15 cellular contexts compared by ENCODE assay signal in the genomic region with DNA sequence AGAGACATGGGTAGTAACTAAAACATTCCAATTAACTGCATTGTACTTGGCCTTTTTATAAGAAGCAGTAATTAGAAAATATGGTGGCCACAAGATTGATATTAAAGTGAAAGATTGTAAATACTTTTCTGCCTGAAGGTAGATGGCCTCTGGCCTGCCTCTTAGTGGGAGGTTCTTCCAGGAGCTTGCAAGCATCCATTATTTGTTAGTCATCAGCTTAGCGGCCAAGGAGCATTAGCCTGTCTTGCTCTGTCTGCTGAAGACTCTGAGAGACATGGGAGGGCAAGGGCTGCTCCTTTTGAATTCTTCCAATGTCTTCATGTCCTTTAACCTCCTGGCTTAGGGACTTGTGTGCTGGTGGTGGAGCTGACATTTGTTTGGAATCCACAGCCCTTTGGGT.
DNase-seq lines count a peak whose midpoint lies in the region; ATAC-seq and TF ChIP-seq lines count a peak whose summit lies in the region.
"Had no signal": no experiment of that assay in that cellular context is flagged by ENCODE, and none has a peak within 500 bp of the region (broad histone marks: within the 10 kb centered on the region; RNA-seq: fewer than 3 reads in every experiment).

No MANE protein-coding gene starts in this region.

- H3K4me2 ChIP-seq in hepatocyte: no peak overlapping the region

- H3K9me3 Mint-ChIP-seq in activated T-cell treated with anti-CD3 and anti-CD28 coated beads, Interleukin-2, amount 50 U/mL, for 72 hours: no peaks in the 10 kb centered on the region
- H3K9me3 Mint-ChIP-seq: natural killer cell had no signal

- no peaks in the 10 kb centered on the region for H3K9me2 ChIP-seq in hepatocyte (replicated peaks; ENCODE audit: insufficient read depth)

- intact Hi-C loops in ascending aorta (cut with DNase I): no loop called here
- intact Hi-C loops in tibial artery (cut with DNase I; ENCODE audit: low total_unique reads): no loop called here
- intact Hi-C loops in esophagus muscularis mucosa (cut with DNase I): no loop called here

- H3K9me3 ChIP-seq in ascending aorta: no peaks in the 10 kb centered on the region
- no peaks in the 10 kb centered on the region for H3K9me3 ChIP-seq in hepatocyte (ENCODE audit: low read depth)
- H3K9me3 ChIP-seq in tibial artery: no peaks in the 10 kb centered on the region
- no peaks in the 10 kb centered on the region for H3K9me3 ChIP-seq in esophagus muscularis mucosa
- H3K9me3 ChIP-seq: gastrocnemius medialis, upper lobe of right lung had no signal

- TF ChIP-seq EP300 in esophagus muscularis mucosa (IDR thresholded peaks at IDR 0.05): no peak

- H3K27ac ChIP-seq in ascending aorta (peak overlapping the region; percentile 29 to 53), hepatocyte (no peak overlapping the region), tibial artery (peak overlapping the region; percentile 20 to 80), esophagus muscularis mucosa (replicated peaks in 1 of 4) (no peak overlapping the region)
- H3K27ac ChIP-seq: gastrocnemius medialis, upper lobe of right lung had no signal

- no peaks in the 10 kb centered on the region for H3K36me3 ChIP-seq in ascending aorta
- no peaks in the 10 kb centered on the region for H3K36me3 ChIP-seq in hepatocyte (replicated peaks; ENCODE audit: insufficient read depth, low read depth)
- H3K36me3 ChIP-seq in tibial artery: no peaks in the 10 kb centered on the region
- H3K36me3 ChIP-seq in esophagus muscularis mucosa: no peaks in the 10 kb centered on the region
- H3K36me3 ChIP-seq: gastrocnemius medialis, upper lobe of right lung had no signal

- no peak overlapping the region for H2AFZ ChIP-seq in hepatocyte

- peaks cover 32% of the 10 kb centered on the region for H3K27me3 Mint-ChIP-seq in activated T-cell treated with anti-CD3 and anti-CD28 coated beads, Interleukin-2, amount 50 U/mL, for 72 hours (ENCODE audit: low read depth)

- peaks cover 100% of the 10 kb centered on the region for H3K79me2 ChIP-seq in hepatocyte

- H3K4me1 ChIP-seq in ascending aorta (peaks cover 12 to 68% of the 10 kb centered on the region in 2 donors), hepatocyte (ENCODE audit: insufficient read depth) (peaks cover 36% of the 10 kb centered on the region), tibial artery (peaks cover 0 to 96% (median 63%) of the 10 kb centered on the region in 4 donors), esophagus muscularis mucosa (peaks cover 30 to 60% (median 57%) of the 10 kb centered on the region in 4 donors)

- ATAC-seq in activated T-cell treated with anti-CD3 and anti-CD28 coated beads, Interleukin-2, amount 50 U/mL, for 72 hours (replicated peaks in 1 of 2): no peak
- ATAC-seq in GM21723 (IDR thresholded peaks at IDR 0.05; ENCODE audit: unreplicated experiment) (no peak), HG03521 (IDR thresholded peaks at IDR 0.05; ENCODE audit: unreplicated experiment) (no peak)
- ATAC-seq: gastrocnemius medialis, natural killer cell, upper lobe of right lung had no signal

- no peak for TF ChIP-seq CTCF in ascending aorta (IDR thresholded peaks at IDR 0.05)
- TF ChIP-seq CTCF in hepatocyte (IDR thresholded peaks at IDR 0.05; ENCODE audit: poor library complexity): no peak
- TF ChIP-seq CTCF in tibial artery (IDR thresholded peaks at IDR 0.05): no peak
- TF ChIP-seq CTCF in esophagus muscularis mucosa (IDR thresholded peaks at IDR 0.05): no peak

- peaks cover 89% of the 10 kb centered on the region for H4K20me1 ChIP-seq in hepatocyte (ENCODE audit: insufficient read depth, poor library complexity, severe bottlenecking)

- DNase-seq in activated T-cell treated with anti-CD3 and anti-CD28 coated beads, Interleukin-2, amount 50 U/mL, for 72 hours: no peak
- DNase-seq in activated T-cell treated with anti-CD3 and anti-CD28 coated beads for 4 hours (no peak), ascending aorta (ENCODE audit: low spot score in 2 of 2) (peak in 1 of 2 donors; percentile 58), hepatocyte (ENCODE audit: low spot score) (peak; percentile 19), tibial artery (no peak), esophagus muscularis mucosa (ENCODE audit: extremely low spot score) (no peak)
- DNase-seq: cerebellar nuclear complex; gastrocnemius medialis; natural killer cell; NCI-H1436 treated with DMSO at 0.1 percent for 48 hours; stimulated activated naive CD4-positive, alpha-beta T cell; upper lobe of right lung had no signal

- no peak for TF ChIP-seq POLR2A in esophagus muscularis mucosa (IDR thresholded peaks at IDR 0.05; ENCODE audit: low read depth)

- WGBS in hepatocyte (ENCODE audit: low lambda C conversion rate, missing lambda C conversion rate): 60% methylated on average over 1 of the region's 1 CpG
- 75% methylated on average over 1 of the region's 1 CpG for WGBS in esophagus muscularis mucosa

- H3K27me3 ChIP-seq in ascending aorta: no peaks in the 10 kb centered on the region
- no peaks in the 10 kb centered on the region for H3K27me3 ChIP-seq in hepatocyte
- no peaks in the 10 kb centered on the region for H3K27me3 ChIP-seq in tibial artery
- no peaks in the 10 kb centered on the region for H3K27me3 ChIP-seq in esophagus muscularis mucosa
- H3K27me3 ChIP-seq: gastrocnemius medialis, upper lobe of right lung had no signal

- H3K36me3 Mint-ChIP-seq in activated T-cell treated with anti-CD3 and anti-CD28 coated beads, Interleukin-2, amount 50 U/mL, for 72 hours (ENCODE audit: insufficient read depth in 2 of 2): no peaks in the 10 kb centered on the region
- H3K36me3 Mint-ChIP-seq: natural killer cell had no signal

- H3K4me3 Mint-ChIP-seq in activated T-cell treated with anti-CD3 and anti-CD28 coated beads, Interleukin-2, amount 50 U/mL, for 72 hours: no peak overlapping the region
- H3K4me3 Mint-ChIP-seq: CD14-positive monocyte, natural killer cell had no signal

- no peaks in the 10 kb centered on the region for H3K4me1 Mint-ChIP-seq in activated T-cell treated with anti-CD3 and anti-CD28 coated beads, Interleukin-2, amount 50 U/mL, for 72 hours (ENCODE audit: low read depth)

- H3K4me3 ChIP-seq in ascending aorta (no peak overlapping the region), hepatocyte (no peak overlapping the region), tibial artery (no peak overlapping the region), esophagus muscularis mucosa (no peak overlapping the region)
- H3K4me3 ChIP-seq: gastrocnemius medialis, upper lobe of right lung had no signal

- H3K27ac Mint-ChIP-seq in activated T-cell treated with anti-CD3 and anti-CD28 coated beads, Interleukin-2, amount 50 U/mL, for 72 hours: peak overlapping the region; percentile 31
- H3K27ac Mint-ChIP-seq: CD14-positive monocyte, natural killer cell had no signal

Comparison
In these comparisons a context has a peak if more than half of its experiments do, and no peak if none do; other contexts are left out.
1. H3K27ac ChIP-seq: peak in ascending aorta (2 of 2) and tibial artery (2 of 2); none in hepatocyte (single experiment) and esophagus muscularis mucosa (0 of 4).